In genomic region chr15:42405876-42406482, GRCh38 we compare ENCODE assay signal across 15 cellular contexts.
"Had no signal": no experiment of that assay in that cellular context is flagged by ENCODE, and none has a peak within 500 bp of the region (broad histone marks: within the 10 kb centered on the region; RNA-seq: fewer than 3 reads in every experiment).

No MANE protein-coding gene starts in this region.

- H3K9me3 ChIP-seq: colonic mucosa, left lung, ovary had no signal

- H3K9me3 Mint-ChIP-seq: activated naive CD8-positive, alpha-beta T cell treated with anti-CD3 and anti-CD28 coated beads, Interleukin-2, amount 10 ng/mL, durations not matched to agents 7 days and 5 days; activated T-cell treated with anti-CD3 and anti-CD28 coated beads, Interleukin-2, amount 50 U/mL, for 72 hours; immature natural killer cell; neural progenitor cell had no signal

- H2AFZ ChIP-seq: neural progenitor cell had no signal

- H3K27me3 ChIP-seq: cardiac muscle cell, colonic mucosa, left lung, neural progenitor cell, ovary had no signal

- H3K27ac Mint-ChIP-seq: activated naive CD8-positive, alpha-beta T cell treated with anti-CD3 and anti-CD28 coated beads, Interleukin-2, amount 10 ng/mL, durations not matched to agents 7 days and 5 days; activated T-cell treated with anti-CD3 and anti-CD28 coated beads, Interleukin-2, amount 50 U/mL, for 72 hours; immature natural killer cell; neural progenitor cell had no signal

- H3K27ac ChIP-seq: cardiac muscle cell, colonic mucosa, left lung, neural progenitor cell, ovary had no signal

- H3K4me3 Mint-ChIP-seq: activated naive CD8-positive, alpha-beta T cell treated with anti-CD3 and anti-CD28 coated beads, Interleukin-2, amount 10 ng/mL, durations not matched to agents 7 days and 5 days; activated T-cell treated with anti-CD3 and anti-CD28 coated beads, Interleukin-2, amount 50 U/mL, for 72 hours; immature natural killer cell; neural progenitor cell had no signal

- H3K4me3 ChIP-seq: cardiac muscle cell, colonic mucosa, left lung, neural progenitor cell, ovary had no signal

- DNase-seq: activated CD4-positive, alpha-beta T cell treated with anti-CD3 and anti-CD28 coated beads, Interleukin-2, amount 50 U/mL, for 48 hours; activated naive CD8-positive, alpha-beta T cell treated with anti-CD3 and anti-CD28 coated beads, Interleukin-2, amount 10 ng/mL, durations not matched to agents 7 days and 5 days; activated T-cell treated with anti-CD3 and anti-CD28 coated beads, Interleukin-2, amount 50 U/mL, for 72 hours; aorta; colonic mucosa; effector CD8-positive, alpha-beta T cell; immature natural killer cell; left lung; mesendoderm; ovary; retina; trophoblast cell had no signal

- H3K9ac ChIP-seq: neural progenitor cell had no signal

- H3K27me3 Mint-ChIP-seq: activated naive CD8-positive, alpha-beta T cell treated with anti-CD3 and anti-CD28 coated beads, Interleukin-2, amount 10 ng/mL, durations not matched to agents 7 days and 5 days had no signal

- H3K4me2 ChIP-seq: neural progenitor cell had no signal

- H3K36me3 ChIP-seq: colonic mucosa, neural progenitor cell, ovary had no signal

- H3K4me1 ChIP-seq: colonic mucosa, left lung, neural progenitor cell had no signal

- ATAC-seq: activated CD4-positive, CD25-positive, alpha-beta regulatory T cell treated with anti-CD3 and anti-CD28 coated beads, Interleukin-2, amount 50 U/mL, for 24 hours; activated T-cell treated with anti-CD3 and anti-CD28 coated beads, Interleukin-2, amount 50 U/mL, for 72 hours; left lung had no signal

- H3K4me1 Mint-ChIP-seq: neural progenitor cell had no signal
